Comparison of ENCODE assay signal across 22 cellular contexts in the genomic region with DNA sequence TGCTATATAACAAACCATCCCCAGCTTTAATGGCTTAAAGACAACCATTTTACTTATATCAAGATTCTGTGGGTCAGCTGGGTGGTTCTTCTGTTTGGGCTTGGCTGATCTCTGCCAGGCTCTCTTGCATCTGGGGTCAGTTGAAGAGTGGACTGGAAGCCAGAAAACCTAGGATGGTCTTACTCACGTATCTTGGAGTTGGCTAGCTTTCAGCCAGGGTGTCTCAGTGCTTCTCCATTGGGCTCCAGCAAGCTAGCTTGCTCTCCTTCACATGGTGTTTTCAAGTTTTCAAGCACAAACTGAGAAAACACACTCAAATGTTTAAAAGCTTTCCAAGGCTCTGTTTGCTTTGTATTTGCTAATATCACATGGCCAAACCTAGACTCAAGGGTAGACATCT.
"Had no signal": no experiment of that assay in that cellular context is flagged by ENCODE, and none has a peak within 500 bp of the region (broad histone marks: within the 10 kb centered on the region; RNA-seq: fewer than 3 reads in every experiment).

No MANE protein-coding gene starts in this region.

- H3K9me3 ChIP-seq: colonic mucosa, gastrocnemius medialis, mucosa of descending colon had no signal

- DNase-seq: colonic mucosa; cortex of kidney; effector CD8-positive, alpha-beta T cell; effector memory CD8-positive, alpha-beta T cell; endodermal cell; erythroblast; foreskin fibroblast; foreskin melanocyte; gastrocnemius medialis; glutamatergic neuron; head of caudate nucleus; heart right ventricle; hippocampal formation; left cardiac atrium; left lung; left ventricle myocardium superior; lower lobe of right lung; mesenchymal stem cell; mucosa of descending colon had no signal

- FAIRE-seq: keratinocyte had no signal

- H3K36me3 ChIP-seq: colonic mucosa, gastrocnemius medialis, heart right ventricle, left lung, lower lobe of right lung had no signal

- H3K4me1 ChIP-seq: colonic mucosa, gastrocnemius medialis, heart right ventricle, left lung, lower lobe of right lung had no signal

- H3K4me3 ChIP-seq: colonic mucosa, gastrocnemius medialis, heart right ventricle, left lung, lower lobe of right lung, mucosa of descending colon had no signal

- H3K27ac ChIP-seq: colonic mucosa, epithelial cell of prostate, gastrocnemius medialis, heart right ventricle, left lung, lower lobe of right lung had no signal

- ATAC-seq: effector memory CD8-positive, alpha-beta T cell; esophagus mucosa; gastrocnemius medialis; heart right ventricle; left cardiac atrium; left lung; left ventricle myocardium superior; lower lobe of right lung; mucosa of descending colon had no signal

- H3K27me3 ChIP-seq: colonic mucosa, gastrocnemius medialis, heart right ventricle, left lung had no signal
